Comparison of ENCODE assay signal across 8 cellular contexts in the genomic region with DNA sequence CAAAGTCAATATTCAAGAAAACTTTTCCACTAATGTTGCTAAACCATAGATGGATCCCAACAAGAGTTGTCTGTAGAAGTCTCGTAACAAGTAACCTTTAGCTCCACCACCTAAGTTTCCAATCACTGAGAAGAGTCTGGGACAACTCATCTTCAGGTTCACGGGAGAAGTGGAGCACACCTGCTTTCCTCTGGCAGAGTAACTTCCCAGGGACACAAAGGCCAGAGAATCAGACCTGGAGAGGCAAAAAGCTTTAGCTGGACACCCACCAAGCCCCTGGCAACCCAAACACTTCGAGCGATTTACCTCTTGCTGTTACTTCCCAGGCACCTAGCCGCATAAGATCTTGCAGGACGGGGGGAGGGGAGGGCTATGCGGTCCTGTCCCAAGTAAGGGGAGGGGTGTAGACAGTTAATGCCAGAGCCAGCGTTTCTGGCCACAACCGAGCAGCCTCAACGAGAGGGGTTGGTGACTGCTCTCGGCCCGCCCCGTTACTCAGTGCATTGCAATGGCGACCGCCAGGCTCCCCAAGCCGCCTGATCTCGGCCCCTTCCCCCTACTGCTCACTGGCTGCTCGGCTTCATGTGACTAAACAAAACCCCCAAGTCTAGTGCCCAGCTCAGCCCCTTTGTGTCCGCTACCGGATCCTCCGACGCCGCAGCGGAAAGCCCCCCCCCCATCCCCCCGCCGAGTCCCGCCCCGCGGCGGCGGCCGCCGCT. TPM values are rescaled to one million over a fixed set of nuclear protein-coding genes. Genes with fewer than 3 reads are reported as not detected.
DNase-seq lines count a peak whose midpoint lies in the region; TF ChIP-seq lines count a peak whose summit lies in the region.

No MANE protein-coding gene starts in this region.

- peak overlapping the region; percentile 94 for H3K4me3 Mint-ChIP-seq in T-helper 1 cell treated with Interleukin-12 subunit alpha and Interleukin-12 subunit beta and Interleukin-4 antibody, amounts not matched to agents 30 μg/mL and 1 μg/mL, for 36 hours

- H3K9me3 ChIP-seq in right atrium auricular region: no peaks in the 10 kb centered on the region
- no peaks in the 10 kb centered on the region for H3K9me3 ChIP-seq in vagina

- H3K27ac ChIP-seq in right atrium auricular region (peak overlapping the region; percentile 100), vagina (peak overlapping the region; percentile 96)

- H3K36me3 Mint-ChIP-seq in T-helper 1 cell treated with Interleukin-12 subunit alpha and Interleukin-12 subunit beta and Interleukin-4 antibody, amounts not matched to agents 30 μg/mL and 1 μg/mL, for 36 hours (ENCODE audit: low read depth): peaks cover 15% of the 10 kb centered on the region

- H3K27me3 ChIP-seq in right atrium auricular region: no peaks in the 10 kb centered on the region
- H3K27me3 ChIP-seq in vagina: no peaks in the 10 kb centered on the region

- H3K27me3 Mint-ChIP-seq in T-helper 1 cell treated with Interleukin-12 subunit alpha and Interleukin-12 subunit beta and Interleukin-4 antibody, amounts not matched to agents 30 μg/mL and 1 μg/mL, for 36 hours (ENCODE audit: low read depth): no peaks in the 10 kb centered on the region

- TF ChIP-seq POLR2A in vagina (IDR thresholded peaks at IDR 0.05): no peak

- H3K36me3 ChIP-seq in right atrium auricular region: peaks cover 3% of the 10 kb centered on the region
- H3K36me3 ChIP-seq in vagina: no peaks in the 10 kb centered on the region

- DNase-seq in GM10266 (ENCODE audit: extremely low spot score) (peak; percentile 71), HFF-Myc (ENCODE audit: extremely low read depth, low read depth) (no peak), MV-4-11 (lab: John Stamatoyannopoulos, UW) (peak; percentile 34), amniotic stem cell (lab: John Stamatoyannopoulos, UW) (peak; percentile 79), right atrium auricular region (ENCODE audit: low spot score) (peak; percentile 72), putamen (ENCODE audit: low spot score) (peak; percentile 54), vagina (ENCODE audit: extremely low spot score in 2 of 2) (peak in 1 of 2 donors; percentile 90)

- peak overlapping the region; percentile 98 for H3K27ac Mint-ChIP-seq in T-helper 1 cell treated with Interleukin-12 subunit alpha and Interleukin-12 subunit beta and Interleukin-4 antibody, amounts not matched to agents 30 μg/mL and 1 μg/mL, for 36 hours

- H3K4me1 ChIP-seq in right atrium auricular region: peaks cover 0 to 50% of the 10 kb centered on the region in 2 donors
- peaks cover 53% of the 10 kb centered on the region for H3K4me1 ChIP-seq in vagina

- no peaks in the 10 kb centered on the region for H3K9me3 Mint-ChIP-seq in T-helper 1 cell treated with Interleukin-12 subunit alpha and Interleukin-12 subunit beta and Interleukin-4 antibody, amounts not matched to agents 30 μg/mL and 1 μg/mL, for 36 hours

- TF ChIP-seq CTCF in GM10266 (IDR thresholded peaks at IDR 0.05; ENCODE audit: control insufficient read depth, insufficient read depth, low read depth, missing control alignments): no peak
- TF ChIP-seq CTCF in HFF-Myc (IDR thresholded peaks at IDR 0.05; ENCODE audit: low read depth, low read length, missing control alignments): no peak
- no peak for TF ChIP-seq CTCF in right atrium auricular region (IDR thresholded peaks at IDR 0.05)
- no peak for TF ChIP-seq CTCF in vagina (IDR thresholded peaks at IDR 0.05)

- H3K4me1 Mint-ChIP-seq in T-helper 1 cell treated with Interleukin-12 subunit alpha and Interleukin-12 subunit beta and Interleukin-4 antibody, amounts not matched to agents 30 μg/mL and 1 μg/mL, for 36 hours (ENCODE audit: low read depth): peaks cover 39% of the 10 kb centered on the region

- intact Hi-C loops in vagina (cut with DNase I): no loop called here

- peak overlapping the region; percentile 92 for H3K4me3 ChIP-seq in HFF-Myc (replicated peaks; ENCODE audit: low read depth, low read length)
- peak overlapping the region; percentile 97 to 98 for H3K4me3 ChIP-seq in right atrium auricular region
- peak overlapping the region; percentile 66 for H3K4me3 ChIP-seq in vagina

RNA-seq across cellular contexts. Expression of a gene that starts 0.7 kb away (rescaled TPM):
- total RNA-seq in right atrium auricular region (10 to 100 TPM; 24.9 to 34.4 TPM), vagina (57.9 TPM)
